Comparison of ENCODE assay signal across 8 cellular contexts in genomic region chr13:34941835-34942731, GRCh38. TPM values are rescaled to one million over a fixed set of nuclear protein-coding genes. Genes with fewer than 3 reads are reported as not detected.
DNase-seq lines count a peak whose midpoint lies in the region; ATAC-seq and TF ChIP-seq lines count a peak whose summit lies in the region.

NBEA (plus strand) TSS chr13:34942270; CDS start chr13:34942821, 551 bp downstream.

- no peaks in the 10 kb centered on the region for H3K9me3 ChIP-seq in right lobe of liver

- TF ChIP-seq POLR2A in GM18951 (IDR thresholded peaks at IDR 0.05; ENCODE audit: extremely low read depth, insufficient read depth, insufficient read length), result peak; percentile 54
- TF ChIP-seq POLR2A in right lobe of liver (IDR thresholded peaks at IDR 0.05), result no peak

- in situ Hi-C loops in GM18951 (cut with MboI; ENCODE audit: low sequenced_read_pairs, unreplicated experiment), result no loop called here

- intact Hi-C loops in right lobe of liver (cut with DNase I), result no loop called here

- 4% methylated on average over 17 of the region's 76 CpGs for WGBS in right lobe of liver (ENCODE audit: insufficient coverage, low coverage, low lambda C conversion rate, missing lambda C conversion rate)

- peak within 1 kb of the TSS; percentile 20 to 42 (median 36) for H3K27ac ChIP-seq in right lobe of liver

- H3K4me3 ChIP-seq in AG09309 (ENCODE audit: control insufficient read depth, low read depth, low read length), result peak within 1 kb of the TSS; percentile 63
- peak within 1 kb of the TSS; percentile 69 to 75 (median 69) for H3K4me3 ChIP-seq in right lobe of liver

- no peak for TF ChIP-seq CTCF in AG09309 (IDR thresholded peaks at IDR 0.05; ENCODE audit: control insufficient read depth, insufficient read depth, low read depth, low read length, missing control alignments)
- TF ChIP-seq CTCF in right lobe of liver (IDR thresholded peaks at IDR 0.05), result peak in 3 of 4 donors; percentile 23 to 25 (median 23)

- DNase-seq in AG09309 (ENCODE audit: low read depth) (peak; percentile 11), NCI-H524 (lab: John Stamatoyannopoulos, UW) (peak; percentile 51 to 81), dermis microvascular lymphatic vessel endothelial cell (ENCODE audit: low read depth in 2 of 2) (peak; percentile 14 to 66), right lobe of liver (peak; percentile 56 to 86 (median 78))
- peak; percentile 67 to 75 for DNase-seq in activated CD4-positive, alpha-beta T cell treated with anti-CD3 and anti-CD28 coated beads, Interleukin-2, amount 50 U/mL, for 48 hours
- DNase-seq in stimulated activated CD4-positive, alpha-beta T cell treated with anti-CD3 and anti-CD28 coated beads, Interleukin-4, amount 100 ng/mL, for 4 hours, result peak; percentile 78 to 79

- H3K36me3 ChIP-seq in right lobe of liver, result no peaks in the 10 kb centered on the region

- peak; percentile 65 for ATAC-seq in HG03196 (IDR thresholded peaks at IDR 0.05; ENCODE audit: unreplicated experiment)
- ATAC-seq in right lobe of liver, result peak; percentile 86 to 94 (median 88)

- no peaks in the 10 kb centered on the region for H3K4me1 ChIP-seq in right lobe of liver

- no peaks in the 10 kb centered on the region for H3K27me3 ChIP-seq in right lobe of liver

RNA-seq across cellular contexts. Expression of gene NBEA, which starts in this region (rescaled TPM):
- total RNA-seq in dermis microvascular lymphatic vessel endothelial cell, result 0.90 and 1.3 TPM in 2 replicates
- total RNA-seq in right lobe of liver, result 1 to 10 TPM in 2 of 6 experiments, under 1 TPM in 4; 0.62 to 1.7 (median 0.75) TPM

Comparison
In these comparisons a context has a peak if more than half of its experiments do, and no peak if none do; other contexts are left out.
1. Peak in every context shown above with its lines: DNase-seq, ATAC-seq, H3K4me3 ChIP-seq and H3K27ac ChIP-seq.
2. DNase-seq: peak in every context shown above with its lines; median percentile 78 in stimulated activated CD4-positive, alpha-beta T cell treated with anti-CD3 and anti-CD28 coated beads, Interleukin-4, amount 100 ng/mL, for 4 hours; 78 in right lobe of liver; 71 in activated CD4-positive, alpha-beta T cell treated with anti-CD3 and anti-CD28 coated beads, Interleukin-2, amount 50 U/mL, for 48 hours; 66 in NCI-H524; 40 in dermis microvascular lymphatic vessel endothelial cell; 11 in AG09309.